In the genomic region with DNA sequence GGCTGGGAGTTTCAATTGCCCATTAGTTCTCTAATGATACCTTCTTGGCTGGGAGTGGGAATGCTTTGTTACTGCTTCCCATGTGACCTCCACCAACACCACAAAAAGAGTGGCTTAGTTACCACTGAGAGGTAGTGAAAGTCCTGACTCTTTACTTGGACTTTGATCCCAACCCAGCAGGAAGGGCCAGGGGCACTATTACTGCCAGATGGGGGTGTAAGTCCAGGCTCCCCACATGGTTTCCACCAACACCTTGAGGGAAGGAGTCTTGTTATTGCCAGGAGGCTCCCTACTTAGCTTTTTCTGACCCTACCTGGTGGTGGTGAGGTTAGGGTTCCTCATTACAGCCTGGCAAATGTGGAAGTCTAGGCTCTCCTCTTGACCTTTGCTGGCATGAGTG, we compare ENCODE assay signal across 16 cellular contexts.
"Had no signal": no experiment of that assay in that cellular context is flagged by ENCODE, and none has a peak within 500 bp of the region (broad histone marks: within the 10 kb centered on the region; RNA-seq: fewer than 3 reads in every experiment).

No MANE protein-coding gene starts in this region.

- H3K27ac ChIP-seq: coronary artery, foreskin keratinocyte, ovary, right atrium auricular region had no signal

- ATAC-seq: foreskin keratinocyte; left cardiac atrium; naive thymus-derived CD8-positive, alpha-beta T cell had no signal

- H3K9me3 ChIP-seq: ovary had no signal

- H3K27ac Mint-ChIP-seq: endodermal cell; naive thymus-derived CD8-positive, alpha-beta T cell had no signal

- H3K4me1 ChIP-seq: foreskin keratinocyte, right atrium auricular region had no signal

- H3K4me3 ChIP-seq: coronary artery, ovary, right atrium auricular region, smooth muscle cell had no signal

- H3K4me1 Mint-ChIP-seq: endodermal cell, neural crest cell had no signal

- DNase-seq: effector CD4-positive, alpha-beta T cell; endodermal cell; erythroblast; foreskin keratinocyte; kidney; left cardiac atrium; mammary epithelial cell; naive thymus-derived CD8-positive, alpha-beta T cell; ovary; stimulated activated CD4-positive, alpha-beta T cell treated with anti-CD3 and anti-CD28 coated beads, Interleukin-2, amount 100 ng/mL, for 48 hours; stimulated activated naive CD4-positive, alpha-beta T cell treated with Interleukin-2 at 50 U/mL for 16 hours; trophoblast cell had no signal

- H3K36me3 ChIP-seq: ovary, right atrium auricular region had no signal

- H3K4me3 Mint-ChIP-seq: endodermal cell; naive thymus-derived CD8-positive, alpha-beta T cell; neural crest cell had no signal

- H3K27me3 ChIP-seq: ovary, right atrium auricular region had no signal
